8 cellular contexts compared by ENCODE assay signal in the genomic region with DNA sequence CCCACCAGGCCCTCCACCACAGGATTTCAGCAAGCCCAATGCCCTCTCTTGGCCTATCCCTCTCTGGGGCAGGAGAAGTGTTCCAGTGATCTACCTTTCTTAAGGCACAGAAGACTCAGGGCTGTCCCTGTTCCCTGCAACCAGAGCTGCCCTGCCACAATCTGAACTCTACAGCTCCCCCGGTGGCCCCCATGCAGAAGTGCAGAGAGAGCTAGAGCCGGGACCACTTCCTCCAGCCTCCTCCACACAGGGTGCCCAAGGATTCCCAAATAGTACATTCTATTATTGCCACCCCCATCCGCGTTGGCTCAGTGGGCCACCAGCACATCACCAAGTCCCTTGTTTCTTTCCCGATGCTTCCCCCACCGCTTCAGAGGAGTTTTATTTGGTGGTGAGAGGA.
DNase-seq lines count a peak whose midpoint lies in the region; ATAC-seq and TF ChIP-seq lines count a peak whose summit lies in the region.

No MANE protein-coding gene starts in this region.

- H3K9me3 ChIP-seq in SJCRH30 (replicated peaks), result no peaks in the 10 kb centered on the region

- peak; percentile 72 for TF ChIP-seq CTCF in BJ (IDR thresholded peaks at IDR 0.05; ENCODE audit: insufficient read depth, low read depth, low read length)

- CTCF ChIA-PET in BJ (lab: Yijun Ruan, JAX), result interaction anchor here (0.7 to 3.1 kb wide), 11 partner anchors 7 to 903 kb away, joined by 3 to 12 read pairs (median 3); no protein-coding TSS in a partner anchor

- DNase-seq in BJ (ENCODE audit: low read depth), result no peak
- DNase-seq in HCEC 1CT, result peak; percentile 22
- peak; percentile 6 to 56 for DNase-seq in SJCRH30
- peak; percentile 24 for DNase-seq in foreskin melanocyte
- peak; percentile 36 for DNase-seq in retina

- POLR2A ChIA-PET in BJ (lab: Charles Lee), result no interaction called here

- H3K36me3 ChIP-seq in BJ (ENCODE audit: control insufficient read depth, insufficient read depth, low read length), result no peaks in the 10 kb centered on the region
- H3K36me3 ChIP-seq in SJCRH30, result no peaks in the 10 kb centered on the region

- H3K27ac ChIP-seq in SJCRH30, result no peak overlapping the region

- H3K4me3 ChIP-seq in BJ (ENCODE audit: low read depth, low read length) (no peak overlapping the region), SJCRH30 (no peak overlapping the region)

- ATAC-seq in GM19328 (IDR thresholded peaks at IDR 0.05; ENCODE audit: unreplicated experiment), result no peak
- ATAC-seq in HG03521 (IDR thresholded peaks at IDR 0.05; ENCODE audit: unreplicated experiment), result no peak
- no peak for ATAC-seq in GM18909 (IDR thresholded peaks at IDR 0.05; ENCODE audit: poor library complexity, unreplicated experiment)

- H3K27me3 ChIP-seq in BJ (ENCODE audit: control insufficient read depth, insufficient read depth, low read length) (peaks cover 5% of the 10 kb centered on the region; the same call in 1 of the 2 replicates), SJCRH30 (no peaks in the 10 kb centered on the region)

- no peaks in the 10 kb centered on the region for H3K4me1 ChIP-seq in SJCRH30
